Comparison of ENCODE assay signal across 23 cellular contexts in genomic region chr21:44778094-44778493, GRCh38. TPM values are rescaled to one million over a fixed set of nuclear protein-coding genes. Genes with fewer than 3 reads are reported as not detected.
DNase-seq lines count a peak whose midpoint lies in the region; ATAC-seq, FAIRE-seq and TF ChIP-seq lines count a peak whose summit lies in the region.
"Had no signal": no experiment of that assay in that cellular context is flagged by ENCODE, and none has a peak within 500 bp of the region (broad histone marks: within the 10 kb centered on the region; RNA-seq: fewer than 3 reads in every experiment).

No MANE protein-coding gene starts in this region.

- TF ChIP-seq EP300 in H1 (IDR thresholded peaks at IDR 0.05; ENCODE audit: borderline replicate concordance in 1 of 2, low read depth in 2 of 2, low read length in 2 of 2) = no peak

- H3K9me3 ChIP-seq in CD8-positive, alpha-beta T cell (ENCODE audit: low read length) = no peaks in the 10 kb centered on the region
- H3K9me3 ChIP-seq in H1 (ENCODE audit: insufficient read depth in 2 of 2, low read depth in 1 of 2, low read length in 1 of 2) = peaks cover 0 to 1% of the 10 kb centered on the region in 2 experiments; a peak in 1 of 4 replicates
- H3K9me3 ChIP-seq: thyroid gland had no signal

- H2BK120ac ChIP-seq in H1 (replicated peaks; ENCODE audit: low read depth, low read length) = no peak overlapping the region

- H3K56ac ChIP-seq in H1 (replicated peaks; ENCODE audit: insufficient read length, low read depth, low read length) = no peak overlapping the region

- H3K23me2 ChIP-seq in H1 (ENCODE audit: low read depth, low read length) = no peaks in the 10 kb centered on the region

- peaks cover 10% of the 10 kb centered on the region for H3K79me1 ChIP-seq in H1 (ENCODE audit: low read depth, low read length)

- H3K18ac ChIP-seq in H1 (ENCODE audit: extremely low read depth, low read length) = no peak overlapping the region

- H4K5ac ChIP-seq in H1 (ENCODE audit: insufficient read length, low read depth, low read length) = no peak overlapping the region

- H3K79me2 ChIP-seq in H1 (ENCODE audit: control insufficient read depth in 1 of 2, insufficient read depth in 2 of 2, low read length in 2 of 2) = peaks cover 0 to 52% of the 10 kb centered on the region in 2 experiments

- intact Hi-C loops in CD8-positive, alpha-beta T cell (cut with DNase I, micrococcal nuclease) = no loop called here
- intact Hi-C loops in left cardiac atrium (cut with DNase I) = no loop called here

- peak overlapping the region; percentile 45; the same call in 1 of the 2 replicates for H2BK5ac ChIP-seq in H1 (ENCODE audit: low read depth, low read length)

- no peak overlapping the region for H3K4me3 ChIP-seq in CD8-positive, alpha-beta T cell (ENCODE audit: low read depth, low read length)
- H3K4me3 ChIP-seq in H1 (ENCODE audit: extremely low read depth in 1 of 4, insufficient read depth in 2 of 4, low read depth in 3 of 4, low read length in 4 of 4) = no peak overlapping the region
- H3K4me3 ChIP-seq: cardiac muscle cell, thyroid gland had no signal

- H4K20me1 ChIP-seq in H1 (replicated peaks in 1 of 2; ENCODE audit: control insufficient read depth in 1 of 2, insufficient read depth in 2 of 2, low read length in 2 of 2) = peaks cover 0 to 10% of the 10 kb centered on the region in 2 experiments

- TF ChIP-seq CTCF in CD8-positive, alpha-beta T cell (IDR thresholded peaks at IDR 0.05) = no peak
- no peak for TF ChIP-seq CTCF in H1 (IDR thresholded peaks at IDR 0.05; ENCODE audit: control extremely low read depth in 1 of 3, insufficient read depth in 1 of 3, low read depth in 1 of 3, low read length in 3 of 3)

- POLR2A ChIA-PET in CD8-positive, alpha-beta T cell (lab: Charles Lee) = no interaction called here
- POLR2A ChIA-PET in H1 (lab: Charles Lee; ENCODE audit: partially characterized antibody) = no interaction called here

- no peak overlapping the region for H4K91ac ChIP-seq in H1 (replicated peaks; ENCODE audit: insufficient read length, low read length)

- H3K4ac ChIP-seq in H1 (replicated peaks; ENCODE audit: insufficient read length, low read depth, low read length) = no peak overlapping the region

- H3K27me3 Mint-ChIP-seq in CD8-positive, alpha-beta T cell (ENCODE audit: low read depth) = no peaks in the 10 kb centered on the region
- H3K27me3 Mint-ChIP-seq: memory B cell, T-cell had no signal

- no peak overlapping the region for H3K23ac ChIP-seq in H1 (ENCODE audit: insufficient read length)

- H3K4me3 Mint-ChIP-seq in CD8-positive, alpha-beta T cell = no peak overlapping the region
- H3K4me3 Mint-ChIP-seq: memory B cell, T-cell had no signal

- CTCF ChIA-PET in CD8-positive, alpha-beta T cell (lab: Charles Lee) = no interaction called here
- CTCF ChIA-PET in H1 (lab: Charles Lee; ENCODE audit: partially characterized antibody) = no interaction called here

- H3K27ac Mint-ChIP-seq in CD8-positive, alpha-beta T cell = peak overlapping the region; percentile 0
- H3K27ac Mint-ChIP-seq: memory B cell, T-cell had no signal

- DNase-seq in NCI-H2107 treated with DMSO at 0.1 percent for 48 hours (lab: John Stamatoyannopoulos, UW; ENCODE audit: unreplicated experiment) (peak; percentile 14), NCI-H2107 (lab: John Stamatoyannopoulos, UW) (no peak), NCI-H69 (lab: John Stamatoyannopoulos, UW) (peak; percentile 25), H1 (ENCODE audit: low read depth in 1 of 2, low spot score in 2 of 2) (no peak), GOT3 (lab: John Stamatoyannopoulos, UW) (no peak), occipital lobe (lab: John Stamatoyannopoulos, UW) (no peak), left cardiac atrium (no peak)
- no peak for DNase-seq in CD8-positive, alpha-beta T cell
- DNase-seq: activated gamma-delta T cell treated with Interleukin-2 at 50 U/mL for 16 hours; AML-193; amniotic stem cell; NCI-H1436; NCI-H774; Right ventricle myocardium superior; stimulated activated CD4-positive, alpha-beta T cell treated with anti-CD3 and anti-CD28 coated beads, Interleukin-2, amount 100 ng/mL, for 48 hours; stimulated activated naive CD4-positive, alpha-beta T cell treated with Interleukin-2 at 50 U/mL for 16 hours; T-cell; thyroid gland had no signal

- H3K4me1 Mint-ChIP-seq in CD8-positive, alpha-beta T cell (ENCODE audit: low read depth) = peaks cover 21% of the 10 kb centered on the region

- H3K4me2 ChIP-seq in H1 (ENCODE audit: insufficient read depth in 1 of 2, low read depth in 2 of 2, low read length in 2 of 2) = no peak overlapping the region

- H2AFZ ChIP-seq in H1 (ENCODE audit: low read length) = no peak overlapping the region

- H3K27me3 ChIP-seq in CD8-positive, alpha-beta T cell (ENCODE audit: insufficient read depth, low read length) = no peaks in the 10 kb centered on the region
- H3K27me3 ChIP-seq in H1 (replicated peaks in 1 of 4; ENCODE audit: control insufficient read depth in 3 of 4, extremely low read depth in 1 of 4, insufficient read depth in 3 of 4, low read length in 3 of 4) = no peaks in the 10 kb centered on the region
- H3K27me3 ChIP-seq: cardiac muscle cell, thyroid gland had no signal

- H3K4me1 ChIP-seq in CD8-positive, alpha-beta T cell (ENCODE audit: insufficient read depth, low read length) = peaks cover 14% of the 10 kb centered on the region
- no peaks in the 10 kb centered on the region for H3K4me1 ChIP-seq in H1 (replicated peaks in 1 of 4; ENCODE audit: control insufficient read depth in 3 of 4, insufficient read depth in 4 of 4, low read length in 3 of 4)

- TF ChIP-seq POLR2A in H1 (IDR thresholded peaks at IDR 0.05; ENCODE audit: control extremely low read depth in 1 of 2, low read depth in 2 of 2, low read length in 2 of 2) = no peak

- H3K27ac ChIP-seq in CD8-positive, alpha-beta T cell (ENCODE audit: low read depth, low read length) = no peak overlapping the region
- H3K27ac ChIP-seq in H1 (ENCODE audit: low read depth, low read length) = no peak overlapping the region
- H3K27ac ChIP-seq: 22Rv1, cardiac muscle cell, thyroid gland had no signal

- no peak overlapping the region for H2BK20ac ChIP-seq in H1 (ENCODE audit: low read length)

- no peak overlapping the region for H3K14ac ChIP-seq in H1 (ENCODE audit: insufficient read length)

- peaks cover 65% of the 10 kb centered on the region for H3K36me3 Mint-ChIP-seq in CD8-positive, alpha-beta T cell

- no peak for TF ChIP-seq RAD21 in H1 (IDR thresholded peaks at IDR 0.05 in 1 of 2, conservative IDR thresholded peaks at IDR 0.05 in 1 of 2; ENCODE audit: low read depth in 2 of 2, low read length in 2 of 2)

- no peak overlapping the region for H2BK15ac ChIP-seq in H1 (ENCODE audit: low read length)

- ATAC-seq in CD8-positive, alpha-beta T cell = no peak
- ATAC-seq in left cardiac atrium = no peak
- ATAC-seq: T-cell had no signal

- H3K36me3 ChIP-seq in CD8-positive, alpha-beta T cell (ENCODE audit: insufficient read depth, low read length) = peaks cover 19% of the 10 kb centered on the region
- H3K36me3 ChIP-seq in H1 (ENCODE audit: control insufficient read depth in 2 of 4, insufficient read depth in 4 of 4, low read length in 3 of 4) = peaks cover 7 to 40% (median 22%) of the 10 kb centered on the region in 4 experiments; a peak in 7 of 8 replicates
- H3K36me3 ChIP-seq: thyroid gland had no signal

- H3K9ac ChIP-seq in H1 (replicated peaks in 1 of 4; ENCODE audit: extremely low read depth in 1 of 4, low read depth in 3 of 4, low read length in 3 of 4) = no peak overlapping the region

- H4K8ac ChIP-seq in H1 (ENCODE audit: extremely low read depth, insufficient read depth, low read length) = no peak overlapping the region

- peak overlapping the region; percentile 60; the same call in 1 of the 2 replicates for H2AK5ac ChIP-seq in H1 (ENCODE audit: low read depth, low read length)

- H2BK12ac ChIP-seq in H1 (ENCODE audit: low read depth, low read length) = no peak overlapping the region

- no peaks in the 10 kb centered on the region for H3K9me3 Mint-ChIP-seq in CD8-positive, alpha-beta T cell
- H3K9me3 Mint-ChIP-seq: memory B cell, T-cell had no signal

- WGBS in H1 (ENCODE audit: extremely low coverage in 1 of 2, insufficient coverage in 1 of 2, insufficient read length in 1 of 2, insufficient replicate concordance in 2 of 2, low coverage in 1 of 2, low lambda C conversion rate in 2 of 2, missing lambda C conversion rate in 1 of 2), 2 experiments = 84% methylated on average over 5 of the region's 5 CpGs; no CpG with 5 or more reads in 1 of the 2 experiments

- no peak for FAIRE-seq in H1 (lab: Jason Lieb, UNC)
- FAIRE-seq: endometrium, small intestine had no signal

TF ChIP-seq in H1, 55 proteins besides CTCF, POLR2A, EP300 and RAD21:
- TF ChIP-seq FOSL1 (IDR thresholded peaks at IDR 0.05; ENCODE audit: insufficient read depth, low read depth, low read length) = no peak
- TF ChIP-seq, protein P1, sequence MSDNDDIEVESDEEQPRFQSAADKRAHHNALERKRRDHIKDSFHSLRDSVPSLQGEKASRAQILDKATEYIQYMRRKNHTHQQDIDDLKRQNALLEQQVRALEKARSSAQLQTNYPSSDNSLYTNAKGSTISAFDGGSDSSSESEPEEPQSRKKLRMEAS (IDR thresholded peaks at IDR 0.05) = 0 out of 2 replicates have a peak, but pooled peaks have one; percentile 31
TF ChIP-seq in H1: peak in this region for 1.

RNA-seq across cellular contexts. Expression of gene UBE2G2, which starts 23.5 kb away (rescaled TPM):
- 10 to 100 TPM; 88.8 to 89.1 TPM for total RNA-seq in CD8-positive, alpha-beta T cell
- 93.0 and 101 TPM in 2 replicates for total RNA-seq in H1 (2021; fragmentation: NEBNext Ultra II Directional; extraction: Animal tissue kit (Norgen Biotek cat#: 25700))
- 96.3 and 145 TPM in 2 replicates for polyA plus RNA-seq in H1 (2011; rRNA removed)
- polyA plus RNA-seq in H1 (2011; cell fraction: cytosol; rRNA removed) = 155 TPM
- polyA plus RNA-seq in H1 (2011; cell fraction: nucleus; rRNA removed) = 199 TPM
- polyA plus RNA-seq in H1 (2012, experiment 1 of 2) = 118 to 169 TPM (median 137 TPM) in 4 replicates
- polyA plus RNA-seq in H1 (2012, experiment 2 of 2) = 37.9 TPM
- polyA plus RNA-seq in H1 (2013, experiment 1 of 2) = 64.7 TPM
- polyA plus RNA-seq in H1 (2013, experiment 2 of 2) = 58.9 TPM
- 140 and 150 TPM in 2 replicates for polyA minus RNA-seq in H1 (2011; rRNA and poly(A)+ RNA removed)
- 77.9 TPM for polyA minus RNA-seq in H1 (2011; cell fraction: cytosol; rRNA and poly(A)+ RNA removed)
- 82.5 TPM for polyA minus RNA-seq in H1 (2011; cell fraction: nucleus; rRNA and poly(A)+ RNA removed)
- 61.8 TPM for total RNA-seq in occipital lobe
- 10 to 100 TPM; 62.0 to 83.0 TPM for total RNA-seq in left cardiac atrium

RNA-seq across cellular contexts. Expression of gene SUMO3, which starts 39.8 kb away (rescaled TPM):
- 10 to 100 TPM; 84.7 to 87.3 TPM for total RNA-seq in CD8-positive, alpha-beta T cell
- total RNA-seq in H1 (2021; fragmentation: NEBNext Ultra II Directional; extraction: Animal tissue kit (Norgen Biotek cat#: 25700)) = 95.0 and 96.8 TPM in 2 replicates
- 97.8 and 101 TPM in 2 replicates for polyA plus RNA-seq in H1 (2011; rRNA removed)
- polyA plus RNA-seq in H1 (2011; cell fraction: cytosol; rRNA removed) = 105 TPM
- 35.1 TPM for polyA plus RNA-seq in H1 (2011; cell fraction: nucleus; rRNA removed)
- 88.6 to 98.6 TPM (median 95.5 TPM) in 4 replicates for polyA plus RNA-seq in H1 (2012, experiment 1 of 2)
- 117 TPM for polyA plus RNA-seq in H1 (2012, experiment 2 of 2)
- polyA plus RNA-seq in H1 (2013, experiment 1 of 2) = 98.6 TPM
- 104 TPM for polyA plus RNA-seq in H1 (2013, experiment 2 of 2)
- polyA minus RNA-seq in H1 (2011; rRNA and poly(A)+ RNA removed) = 47.9 and 48.2 TPM in 2 replicates
- polyA minus RNA-seq in H1 (2011; cell fraction: cytosol; rRNA and poly(A)+ RNA removed) = 49.1 TPM
- 39.7 TPM for polyA minus RNA-seq in H1 (2011; cell fraction: nucleus; rRNA and poly(A)+ RNA removed)
- total RNA-seq in occipital lobe (46.3 TPM), left cardiac atrium (10 to 100 TPM; 71.2 to 93.3 TPM)

Comparison
In these comparisons a context has a peak if more than half of its experiments do, and no peak if none do; other contexts are left out.
1. DNase-seq: peak in NCI-H2107 treated with DMSO at 0.1 percent for 48 hours (single experiment) and NCI-H69 (single experiment); none in NCI-H2107 (single experiment), CD8-positive, alpha-beta T cell (0 of 7), H1 (0 of 2), GOT3 (single experiment), occipital lobe (single experiment) and left cardiac atrium (single experiment).